In genomic region chr5:126594077-126594476, GRCh38 we compare ENCODE assay signal across 8 cellular contexts. TPM values are rescaled to one million over a fixed set of nuclear protein-coding genes. Genes with fewer than 3 reads are reported as not detected.
DNase-seq lines count a peak whose midpoint lies in the region; ATAC-seq lines count a peak whose summit lies in the region.

No MANE protein-coding gene starts in this region.

- peak overlapping the region; percentile 78 for H3K4me3 Mint-ChIP-seq in stimulated activated naive CD8-positive, alpha-beta T cell treated with anti-CD3 and anti-CD28 coated beads, Interleukin-15, Interleukin-2, amounts not matched to agents 100 ng/mL and 50 ng/mL, for 24 hours
- H3K4me3 Mint-ChIP-seq in central memory CD8-positive, alpha-beta T cell, result peak overlapping the region; percentile 77

- ATAC-seq in stimulated activated naive CD8-positive, alpha-beta T cell treated with anti-CD3 and anti-CD28 coated beads, Interleukin-15, Interleukin-2, amounts not matched to agents 100 U/mL and 50 U/mL, for 24 hours, result no peak
- ATAC-seq in central memory CD8-positive, alpha-beta T cell (replicated peaks; ENCODE audit: extremely low read depth, poor library complexity, severe bottlenecking), result no peak
- ATAC-seq in HG03025 (IDR thresholded peaks at IDR 0.05; ENCODE audit: low FRiP score, unreplicated experiment), result no peak

- no peaks in the 10 kb centered on the region for H3K9me3 Mint-ChIP-seq in stimulated activated naive CD8-positive, alpha-beta T cell treated with anti-CD3 and anti-CD28 coated beads, Interleukin-15, Interleukin-2, amounts not matched to agents 100 ng/mL and 50 ng/mL, for 24 hours
- no peaks in the 10 kb centered on the region for H3K9me3 Mint-ChIP-seq in central memory CD8-positive, alpha-beta T cell

- peak overlapping the region; percentile 44 for H3K4me3 ChIP-seq in mononuclear cell (ENCODE audit: low read length)

- H3K27ac Mint-ChIP-seq in stimulated activated naive CD8-positive, alpha-beta T cell treated with anti-CD3 and anti-CD28 coated beads, Interleukin-15, Interleukin-2, amounts not matched to agents 100 ng/mL and 50 ng/mL, for 24 hours, result no peak overlapping the region
- H3K27ac Mint-ChIP-seq in central memory CD8-positive, alpha-beta T cell (ENCODE audit: low read depth), result no peak overlapping the region

- H3K9me3 ChIP-seq in mononuclear cell (ENCODE audit: low read depth, low read length), result no peaks in the 10 kb centered on the region

- H3K27me3 ChIP-seq in mononuclear cell (ENCODE audit: insufficient read depth, low read length), result no peaks in the 10 kb centered on the region

- H3K4me1 Mint-ChIP-seq in stimulated activated naive CD8-positive, alpha-beta T cell treated with anti-CD3 and anti-CD28 coated beads, Interleukin-15, Interleukin-2, amounts not matched to agents 100 ng/mL and 50 ng/mL, for 24 hours (ENCODE audit: low read depth), result peaks cover 15% of the 10 kb centered on the region
- H3K4me1 Mint-ChIP-seq in central memory CD8-positive, alpha-beta T cell, result peaks cover 16% of the 10 kb centered on the region

- DNase-seq in stimulated activated naive CD8-positive, alpha-beta T cell treated with anti-CD3 and anti-CD28 coated beads, Interleukin-15, Interleukin-2, amounts not matched to agents 100 U/mL and 50 U/mL, for 24 hours, result no peak
- DNase-seq in central memory CD8-positive, alpha-beta T cell (ENCODE audit: low spot score in 2 of 2), result no peak
- no peak for DNase-seq in stimulated activated CD4-positive, alpha-beta T cell treated with anti-CD3 and anti-CD28 coated beads, Interleukin-4, amount 100 ng/mL, for 24 hours
- DNase-seq in AG08395 (ENCODE audit: low spot score), result no peak
- DNase-seq in globus pallidus (ENCODE audit: low spot score), result no peak

- no peaks in the 10 kb centered on the region for H3K36me3 Mint-ChIP-seq in stimulated activated naive CD8-positive, alpha-beta T cell treated with anti-CD3 and anti-CD28 coated beads, Interleukin-15, Interleukin-2, amounts not matched to agents 100 ng/mL and 50 ng/mL, for 24 hours (ENCODE audit: low read depth)
- H3K36me3 Mint-ChIP-seq in central memory CD8-positive, alpha-beta T cell (ENCODE audit: insufficient read depth), result peaks cover 2% of the 10 kb centered on the region

- peaks cover 15% of the 10 kb centered on the region for H3K27me3 Mint-ChIP-seq in stimulated activated naive CD8-positive, alpha-beta T cell treated with anti-CD3 and anti-CD28 coated beads, Interleukin-15, Interleukin-2, amounts not matched to agents 100 ng/mL and 50 ng/mL, for 24 hours
- peaks cover 53% of the 10 kb centered on the region for H3K27me3 Mint-ChIP-seq in central memory CD8-positive, alpha-beta T cell

- peaks cover 17% of the 10 kb centered on the region for H3K4me1 ChIP-seq in mononuclear cell (ENCODE audit: insufficient read depth, low read length)

RNA-seq across cellular contexts. Expression of gene ALDH7A1, which starts 0.9 kb away (rescaled TPM):
- total RNA-seq in mononuclear cell, result 0.31 TPM

RNA-seq across cellular contexts. Expression of gene PHAX, which starts 6.7 kb away (rescaled TPM):
- total RNA-seq in mononuclear cell, result 33.1 TPM
